20 cellular contexts compared by ENCODE assay signal in the genomic region with DNA sequence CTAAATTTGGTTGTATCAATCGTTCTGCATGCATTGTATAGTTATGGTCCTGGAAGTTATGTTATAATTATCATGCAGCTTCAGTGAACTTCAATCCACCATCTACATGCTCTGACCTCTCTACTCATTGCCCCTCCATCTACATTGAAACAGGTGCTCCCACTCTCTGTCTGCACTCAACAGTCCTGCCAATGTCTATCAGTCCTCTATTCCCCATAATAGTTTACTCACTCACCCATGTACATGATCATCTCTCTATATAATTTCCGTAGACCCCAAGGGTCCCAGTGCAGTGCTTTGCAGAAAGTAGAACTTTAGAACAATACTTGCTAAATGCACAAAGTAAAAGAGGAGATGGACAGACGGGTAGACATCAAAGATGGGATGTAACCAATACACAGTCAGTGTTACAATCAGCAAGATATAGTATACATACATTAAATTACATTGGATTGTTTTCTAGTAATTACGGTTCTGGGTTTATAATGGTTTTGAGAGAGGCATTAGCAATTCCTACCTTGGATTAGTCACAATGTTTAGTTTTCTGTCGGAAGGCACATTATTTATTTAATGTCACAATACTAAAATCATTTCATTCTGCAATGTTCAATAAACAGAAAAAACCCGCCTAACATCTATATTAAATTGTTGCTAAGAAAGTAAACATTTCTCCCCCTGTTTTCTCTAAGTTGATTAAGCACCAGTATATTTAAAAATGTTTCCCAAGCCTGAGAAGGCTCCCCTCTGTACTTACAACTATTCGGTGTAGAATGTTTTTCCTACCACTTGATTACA.
"Had no signal": no experiment of that assay in that cellular context is flagged by ENCODE, and none has a peak within 500 bp of the region (broad histone marks: within the 10 kb centered on the region; RNA-seq: fewer than 3 reads in every experiment).

No MANE protein-coding gene starts in this region.

- H3K4me2 ChIP-seq: hepatocyte had no signal

- FAIRE-seq: small intestine had no signal

- H3K27ac ChIP-seq: hepatocyte, left ventricle myocardium inferior, ovary, sigmoid colon, spleen, tibial nerve, uterus had no signal

- ATAC-seq: mucosa of descending colon; naive thymus-derived CD4-positive, alpha-beta T cell; natural killer cell treated with Interleukin-12 subunit alpha and Interleukin-12 subunit beta and Interleukin-15 and Interleukin-18, amount 100 ng/mL, for 72 hours; right cardiac atrium; stimulated activated memory B cell treated with anti-CD40 and anti-IgM and Interleukin-4, amounts not matched to agents 10 μg/mL and 1 μg/mL and 100 μg/mL, for 72 hours; stimulated activated naive CD8-positive, alpha-beta T cell treated with anti-CD3 and anti-CD28 coated beads, Interleukin-15, amount 100 ng/mL, for 72 hours had no signal

- H3K4me3 ChIP-seq: hepatocyte, left ventricle myocardium inferior, lung, mucosa of descending colon, ovary, sigmoid colon, spleen, tibial nerve, uterus had no signal

- H3K9me3 ChIP-seq: mucosa of descending colon, ovary, sigmoid colon, uterus had no signal

- H3K79me2 ChIP-seq: hepatocyte had no signal

- DNase-seq: islet precursor cell; left ventricle myocardium inferior; midbrain; mucosa of descending colon; naive thymus-derived CD4-positive, alpha-beta T cell; ovary; right cardiac atrium; sigmoid colon; small intestine; spleen; stimulated activated CD4-positive, alpha-beta T cell treated with anti-CD3 and anti-CD28 coated beads, Interleukin-4, amount 100 ng/mL, for 24 hours; stimulated activated naive CD4-positive, alpha-beta T cell treated with Interleukin-2 at 50 U/mL for 16 hours; stimulated activated naive CD8-positive, alpha-beta T cell treated with anti-CD3 and anti-CD28 coated beads, Interleukin-15, amount 100 ng/mL, for 72 hours; substantia nigra; uterus had no signal

- H3K36me3 ChIP-seq: left ventricle myocardium inferior, ovary, sigmoid colon, spleen, tibial nerve, uterus had no signal

- H2AFZ ChIP-seq: hepatocyte had no signal

- H3K27me3 ChIP-seq: hepatocyte, ovary, sigmoid colon, spleen, tibial nerve, uterus had no signal

- H3K4me1 ChIP-seq: left ventricle myocardium inferior, sigmoid colon, spleen, tibial nerve, uterus had no signal
